In genomic region chrX:45850775-45851433, GRCh38 we compare ENCODE assay signal across 8 cellular contexts.
A peak's percentile ranks its signal among the peaks of the same experiment; 100 is the strongest.
DNase-seq lines count a peak whose midpoint lies in the region; TF ChIP-seq lines count a peak whose summit lies in the region.

No MANE protein-coding gene starts in this region.

- H3K27ac ChIP-seq in SU-DHL-6 (ENCODE audit: low read depth, low read length), result no peak overlapping the region
- no peak overlapping the region for H3K27ac ChIP-seq in adrenal gland

- no peaks in the 10 kb centered on the region for H4K20me1 ChIP-seq in SU-DHL-6 (ENCODE audit: low read depth, low read length)

- CTCF ChIA-PET in MCF 10A (lab: Yijun Ruan, JAX), result interaction anchor here (0.6 to 1.5 kb wide), 3 partner anchors 49 to 716 kb away, joined by 3 to 6 read pairs (median 3); no protein-coding TSS in a partner anchor

- H3F3A ChIP-seq in SU-DHL-6 (ENCODE audit: insufficient read depth), result no peaks in the 10 kb centered on the region; the same call in 1 of the 2 replicates

- WGBS in adrenal gland, 4 donors, result 1 to 36% (median 20%) methylated on average over 22 to 49 of the region's 54 CpGs; no CpG with 5 or more reads in 1 of the 4 donors

- no peaks in the 10 kb centered on the region for H3K27me3 ChIP-seq in SU-DHL-6 (ENCODE audit: low read length)
- H3K27me3 ChIP-seq in kidney epithelial cell (ENCODE audit: control insufficient read depth, insufficient read depth, low read length), result no peaks in the 10 kb centered on the region
- peaks cover 51% of the 10 kb centered on the region for H3K27me3 ChIP-seq in adrenal gland

- TF ChIP-seq POLR2A in adrenal gland (IDR thresholded peaks at IDR 0.05), result no peak

- peaks cover 26% of the 10 kb centered on the region for H3K27me3 Mint-ChIP-seq in MCF 10A (ENCODE audit: insufficient read depth, unreplicated experiment)

- H2AFZ ChIP-seq in SU-DHL-6 (ENCODE audit: low read depth, low read length, severe bottlenecking), result peak overlapping the region; percentile 87

- POLR2A ChIA-PET in MCF 10A (lab: Yijun Ruan, JAX), result interaction anchor here (0.6 to 3.0 kb wide), 20 partner anchors 8 to 547 kb away, joined by 3 to 39 read pairs (median 5); no protein-coding TSS in a partner anchor

- no peaks in the 10 kb centered on the region for H3K9me2 ChIP-seq in SU-DHL-6 (replicated peaks; ENCODE audit: insufficient read depth, low read length)

- TF ChIP-seq CTCF in SU-DHL-6 (IDR thresholded peaks at IDR 0.05; ENCODE audit: insufficient read depth, low read length, poor library complexity, severe bottlenecking), result no peak
- TF ChIP-seq CTCF in MCF 10A (IDR thresholded peaks at IDR 0.05; ENCODE audit: unreplicated experiment), result no peak
- TF ChIP-seq CTCF in kidney epithelial cell (IDR thresholded peaks at IDR 0.05; ENCODE audit: insufficient read depth, low read length, poor library complexity, severe bottlenecking), result no peak
- TF ChIP-seq CTCF in adrenal gland (IDR thresholded peaks at IDR 0.05), result no peak

- H3K4me1 ChIP-seq in adrenal gland (replicated peaks in 1 of 2), result no peaks in the 10 kb centered on the region

- intact Hi-C loops in MCF 10A (cut with micrococcal nuclease), result loop anchor here (5.0 to 10.0 kb wide), 3 partner anchors 314 to 476 kb away; no protein-coding TSS in a partner anchor
- intact Hi-C loops in adrenal gland (cut with DNase I), result no loop called here

- H3K36me3 ChIP-seq in SU-DHL-6 (ENCODE audit: low read length) (no peaks in the 10 kb centered on the region), kidney epithelial cell (ENCODE audit: control insufficient read depth, insufficient read depth, low read length) (no peaks in the 10 kb centered on the region), adrenal gland (replicated peaks in 1 of 2) (no peaks in the 10 kb centered on the region)

- peak overlapping the region; percentile 71 for H3K9ac ChIP-seq in SU-DHL-6 (ENCODE audit: low read length)

- H3K27ac Mint-ChIP-seq in MCF 10A (ENCODE audit: low read depth, unreplicated experiment), result peak overlapping the region; percentile 67

- peak overlapping the region; percentile 89 for H3K4me3 Mint-ChIP-seq in MCF 10A (ENCODE audit: unreplicated experiment)

- H3K4me2 ChIP-seq in SU-DHL-6 (ENCODE audit: low read depth, low read length, poor library complexity, severe bottlenecking), result peak overlapping the region; percentile 67

- DNase-seq in NCI-H524 (lab: John Stamatoyannopoulos, UW), result peak; percentile 20 to 63
- DNase-seq in NCI-H524 treated with DMSO at 0.1 percent for 48 hours (lab: John Stamatoyannopoulos, UW), result no peak
- DNase-seq in MCF 10A (ENCODE audit: unreplicated experiment), result peak; percentile 52
- DNase-seq in kidney epithelial cell (ENCODE audit: low read depth), result no peak
- DNase-seq in stimulated activated CD4-positive, alpha-beta T cell treated with anti-CD3 and anti-CD28 coated beads, TNF-alpha, amount 100 ng/mL, for 24 hours (ENCODE audit: low read depth in 3 of 3), result peak in 2 of 3 experiments; percentile 6 to 32
- no peak for DNase-seq in NCI-H2171 (lab: John Stamatoyannopoulos, UW)
- DNase-seq in adrenal gland, result no peak

- no peaks in the 10 kb centered on the region for H3K9me3 Mint-ChIP-seq in MCF 10A (ENCODE audit: unreplicated experiment)

- H3K36me3 Mint-ChIP-seq in MCF 10A (ENCODE audit: insufficient read depth, unreplicated experiment), result peaks cover 37% of the 10 kb centered on the region

- H3K79me2 ChIP-seq in SU-DHL-6 (ENCODE audit: insufficient read depth, low read length), result peaks cover 4% of the 10 kb centered on the region

- H3K4me3 ChIP-seq in SU-DHL-6 (ENCODE audit: insufficient read depth, low read length, poor library complexity, severe bottlenecking) (peak overlapping the region; percentile 67), kidney epithelial cell (ENCODE audit: low read depth, low read length) (peak overlapping the region; percentile 62), adrenal gland (peak overlapping the region in 1 of 4 donors; percentile 48)

- H3K4me1 Mint-ChIP-seq in MCF 10A (ENCODE audit: insufficient read depth, unreplicated experiment), result no peaks in the 10 kb centered on the region

- BruUV-seq in MCF 10A (replicated peaks; lab: Mats Ljungman, UMichigan), result no TSS peak

- H3K9me3 ChIP-seq in SU-DHL-6 (ENCODE audit: insufficient read depth, low read length), result no peaks in the 10 kb centered on the region
- H3K9me3 ChIP-seq in adrenal gland (replicated peaks in 1 of 3), result no peaks in the 10 kb centered on the region

Comparison
In these comparisons a context has a peak if more than half of its experiments do, and no peak if none do; other contexts are left out.
1. DNase-seq: peak in NCI-H524 (2 of 2), MCF 10A (single experiment) and stimulated activated CD4-positive, alpha-beta T cell treated with anti-CD3 and anti-CD28 coated beads, TNF-alpha, amount 100 ng/mL, for 24 hours (2 of 3); none in NCI-H524 treated with DMSO at 0.1 percent for 48 hours (single experiment), kidney epithelial cell (single experiment), NCI-H2171 (single experiment) and adrenal gland (0 of 7).